Comparison of ENCODE assay signal across 12 cellular contexts in genomic region chr12:113302925-113303640, GRCh38. TPM values are rescaled to one million over a fixed set of nuclear protein-coding genes. Genes with fewer than 3 reads are reported as not detected.
A peak's percentile ranks its signal among the peaks of the same experiment; 100 is the strongest.
DNase-seq lines count a peak whose midpoint lies in the region; ATAC-seq and TF ChIP-seq lines count a peak whose summit lies in the region.
"Had no signal": no experiment of that assay in that cellular context is flagged by ENCODE, and none has a peak within 500 bp of the region (broad histone marks: within the 10 kb centered on the region; RNA-seq: fewer than 3 reads in every experiment).

No MANE protein-coding gene starts in this region.

- H3K27ac Mint-ChIP-seq in T-helper 1 cell treated with Interleukin-12 subunit alpha and Interleukin-12 subunit beta and Interleukin-4 antibody, amounts not matched to agents 30 μg/mL and 1 μg/mL, for 36 hours: peak overlapping the region; percentile 10
- peak overlapping the region; percentile 1 for H3K27ac Mint-ChIP-seq in nephron progenitor cell

- H3K9me3 Mint-ChIP-seq in T-helper 1 cell treated with Interleukin-12 subunit alpha and Interleukin-12 subunit beta and Interleukin-4 antibody, amounts not matched to agents 30 μg/mL and 1 μg/mL, for 36 hours: no peaks in the 10 kb centered on the region
- H3K9me3 Mint-ChIP-seq in nephron progenitor cell: no peaks in the 10 kb centered on the region
- H3K9me3 Mint-ChIP-seq: activated T-cell treated with anti-CD3 and anti-CD28 coated beads, Interleukin-2, amount 50 U/mL, for 4 hours had no signal

- TF ChIP-seq CTCF in VCaP (conservative IDR thresholded peaks at IDR 0.05) (no peak), nephron progenitor cell (IDR thresholded peaks at IDR 0.05) (no peak)

- peaks cover 11% of the 10 kb centered on the region for H3K4me1 Mint-ChIP-seq in T-helper 1 cell treated with Interleukin-12 subunit alpha and Interleukin-12 subunit beta and Interleukin-4 antibody, amounts not matched to agents 30 μg/mL and 1 μg/mL, for 36 hours (ENCODE audit: low read depth)
- peaks cover 42% of the 10 kb centered on the region for H3K4me1 Mint-ChIP-seq in nephron progenitor cell

- peak overlapping the region; percentile 10 for H3K4me3 Mint-ChIP-seq in T-helper 1 cell treated with Interleukin-12 subunit alpha and Interleukin-12 subunit beta and Interleukin-4 antibody, amounts not matched to agents 30 μg/mL and 1 μg/mL, for 36 hours
- no peak overlapping the region for H3K4me3 Mint-ChIP-seq in nephron progenitor cell
- H3K4me3 Mint-ChIP-seq: activated T-cell treated with anti-CD3 and anti-CD28 coated beads, Interleukin-2, amount 50 U/mL, for 4 hours had no signal

- in situ Hi-C loops in KBM-7 (cut with MboI; ENCODE audit: low pct_unique_long_range_greater_than_20kb, low sequenced_read_pairs): no loop called here

- H3K27ac ChIP-seq in VCaP: peak overlapping the region; percentile 68
- H3K27ac ChIP-seq: tibial artery had no signal

- H3K36me3 Mint-ChIP-seq in T-helper 1 cell treated with Interleukin-12 subunit alpha and Interleukin-12 subunit beta and Interleukin-4 antibody, amounts not matched to agents 30 μg/mL and 1 μg/mL, for 36 hours (ENCODE audit: low read depth): peaks cover 26% of the 10 kb centered on the region
- H3K36me3 Mint-ChIP-seq in nephron progenitor cell (ENCODE audit: low read depth): no peaks in the 10 kb centered on the region

- no peak for DNase-seq in T-helper 1 cell
- DNase-seq in KBM-7: peak; percentile 91
- no peak for DNase-seq in nephron progenitor cell
- DNase-seq in NCI-H524 (lab: John Stamatoyannopoulos, UW): no peak
- DNase-seq: activated T-cell treated with anti-CD3 and anti-CD28 coated beads, Interleukin-2, amount 50 U/mL, for 4 hours; NCI-H187; tibial artery had no signal

- no peaks in the 10 kb centered on the region for H3K27me3 Mint-ChIP-seq in T-helper 1 cell treated with Interleukin-12 subunit alpha and Interleukin-12 subunit beta and Interleukin-4 antibody, amounts not matched to agents 30 μg/mL and 1 μg/mL, for 36 hours (ENCODE audit: low read depth)
- peaks cover 4% of the 10 kb centered on the region for H3K27me3 Mint-ChIP-seq in nephron progenitor cell (ENCODE audit: low read depth, poor library complexity)

- ATAC-seq in esophagus mucosa (no peak), GM21619 (IDR thresholded peaks at IDR 0.05; ENCODE audit: unreplicated experiment) (no peak)
- ATAC-seq: SK-N-SH treated with all-trans-retinoic acid at 6 μM for 48 hours had no signal

RNA-seq across cellular contexts. Expression of gene SLC8B1, which starts 31.8 kb away (rescaled TPM):
- total RNA-seq in esophagus mucosa: 16.8 TPM

RNA-seq across cellular contexts. Expression of gene PLBD2, which starts 55.3 kb away (rescaled TPM):
- total RNA-seq in esophagus mucosa: 14.1 TPM
